24 cellular contexts compared by ENCODE assay signal in genomic region chr17:51650772-51651171, GRCh38.
"Had no signal": no experiment of that assay in that cellular context is flagged by ENCODE, and none has a peak within 500 bp of the region (broad histone marks: within the 10 kb centered on the region; RNA-seq: fewer than 3 reads in every experiment).

No MANE protein-coding gene starts in this region.

- DNase-seq: activated CD4-positive, alpha-beta T cell treated with anti-CD3 and anti-CD28 coated beads for 4 hours; activated CD4-positive, alpha-beta T cell treated with anti-CD3 and anti-CD28 coated beads, Interleukin-2, amount 50 U/mL, for 4 hours; activated naive CD4-positive, alpha-beta T cell; activated T-cell treated with anti-CD3 and anti-CD28 coated beads for 4 hours; activated T-cell treated with anti-CD3 and anti-CD28 coated beads, Interleukin-2, amount 50 U/mL, for 72 hours; dermis blood vessel endothelial cell; effector CD4-positive, alpha-beta T cell; foreskin keratinocyte; heart right ventricle; kidney glomerular epithelial cell; lower lobe of right lung; mesenchymal stem cell; stimulated activated CD4-positive, alpha-beta T cell treated with anti-CD3 and anti-CD28 coated beads, Interleukin-12 subunit alpha, Interleukin-12 subunit beta, amount 100 ng/mL, for 4 hours; stimulated activated CD4-positive, alpha-beta T cell treated with anti-CD3 and anti-CD28 coated beads, Interleukin-4, amount 100 ng/mL, for 1 hour; stimulated activated naive CD8-positive, alpha-beta T cell treated with anti-CD3 and anti-CD28 coated beads, Interleukin-15, Interleukin-2, amounts not matched to agents 100 U/mL and 50 U/mL, for 24 hours; trophoblast cell had no signal

- H3K27me3 ChIP-seq: foreskin keratinocyte, neutrophil had no signal

- H3K27ac ChIP-seq: esophagus muscularis mucosa, foreskin keratinocyte, heart right ventricle, lower lobe of right lung, neutrophil, skin epidermis, thoracic aorta, VCaP had no signal

- H3K9me3 ChIP-seq: esophagus muscularis mucosa, heart right ventricle, lower lobe of right lung, neutrophil, thoracic aorta had no signal

- H3K4me1 ChIP-seq: heart right ventricle, lower lobe of right lung had no signal

- H3K36me3 ChIP-seq: esophagus muscularis mucosa, heart right ventricle, lower lobe of right lung, neutrophil, thoracic aorta had no signal

- ATAC-seq: activated naive CD4-positive, alpha-beta T cell treated with anti-CD3 and anti-CD28 coated beads, Interleukin-2, amount 50 U/mL, for 72 hours; activated T-cell treated with anti-CD3 and anti-CD28 coated beads, Interleukin-2, amount 50 U/mL, for 72 hours; heart right ventricle; left lobe of liver; lower lobe of right lung; sciatic nerve; stimulated activated naive CD8-positive, alpha-beta T cell treated with anti-CD3 and anti-CD28 coated beads, Interleukin-15, Interleukin-2, amounts not matched to agents 100 U/mL and 50 U/mL, for 24 hours had no signal

- H3K4me3 ChIP-seq: esophagus muscularis mucosa, heart right ventricle, lower lobe of right lung, skin epidermis, thoracic aorta had no signal
